ENCODE assay signal across 21 cellular contexts in the genomic region with DNA sequence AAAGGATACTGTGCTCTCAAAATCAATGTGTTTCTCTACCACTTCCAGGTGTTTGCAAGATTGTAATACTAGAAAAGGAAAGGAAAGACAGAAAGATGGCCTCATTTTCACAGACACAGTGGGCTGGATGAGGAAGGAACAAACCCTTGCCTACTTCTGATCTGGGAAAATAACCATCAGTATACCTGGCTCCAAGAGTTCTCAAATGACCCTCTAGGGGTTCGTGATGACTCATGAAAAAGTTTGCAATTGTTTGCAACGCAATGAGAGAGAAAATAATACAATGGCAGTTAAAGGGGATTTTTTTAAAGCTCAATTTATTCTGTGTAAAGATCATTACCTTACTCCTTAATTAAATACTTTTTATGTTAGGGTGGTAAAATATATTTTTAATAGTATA.
"Had no signal": no experiment of that assay in that cellular context is flagged by ENCODE, and none has a peak within 500 bp of the region (broad histone marks: within the 10 kb centered on the region; RNA-seq: fewer than 3 reads in every experiment).

No MANE protein-coding gene starts in this region.

- H3K4me1 Mint-ChIP-seq: activated CD4-positive, alpha-beta T cell treated with anti-CD3 and anti-CD28 coated beads for 36 hours; neural crest cell had no signal

- H3K36me3 ChIP-seq: cardiac muscle cell, ovary, tibial nerve had no signal

- H3K36me3 Mint-ChIP-seq: activated naive CD4-positive, alpha-beta T cell treated with anti-CD3 and anti-CD28 coated beads, Interleukin-2, amount 50 U/mL, for 72 hours had no signal

- DNase-seq: activated CD4-positive, alpha-beta T cell treated with anti-CD3 and anti-CD28 coated beads for 36 hours; activated CD4-positive, alpha-beta T cell treated with anti-CD3 and anti-CD28 coated beads, Interleukin-2, amount 50 U/mL, for 48 hours; activated gamma-delta T cell treated with Interleukin-2 at 50 U/mL for 16 hours; dorsolateral prefrontal cortex; hypothalamus; ovary; psoas muscle; right cardiac atrium had no signal

- H3K4me1 ChIP-seq: psoas muscle had no signal

- FAIRE-seq: frontal cortex, keratinocyte, TTC549, urothelium cell line had no signal

- H3K27ac Mint-ChIP-seq: activated CD4-positive, alpha-beta T cell treated with anti-CD3 and anti-CD28 coated beads for 36 hours; activated naive CD4-positive, alpha-beta T cell treated with anti-CD3 and anti-CD28 coated beads, Interleukin-2, amount 50 U/mL, for 72 hours; stimulated activated naive CD8-positive, alpha-beta T cell treated with anti-CD3 and anti-CD28 coated beads, Interleukin-15, Interleukin-2, amounts not matched to agents 100 ng/mL and 50 ng/mL, for 24 hours; T-helper 2 cell treated with Interferon-gamma antibody and Interleukin-4, amounts not matched to agents 5 μg/mL and 100 μg/mL, for 36 hours; WTC11 had no signal

- ATAC-seq: activated CD4-positive, alpha-beta T cell treated with anti-CD3 and anti-CD28 coated beads for 36 hours; activated naive CD4-positive, alpha-beta T cell treated with anti-CD3 and anti-CD28 coated beads, Interleukin-2, amount 50 U/mL, for 72 hours; left lobe of liver; psoas muscle; right cardiac atrium; WTC11 had no signal

- H3K27ac ChIP-seq: cardiac muscle cell, dorsolateral prefrontal cortex, ovary, psoas muscle, skin epidermis, tibial nerve had no signal

- H3K4me3 Mint-ChIP-seq: activated CD4-positive, alpha-beta T cell treated with anti-CD3 and anti-CD28 coated beads for 36 hours; neural crest cell; stimulated activated naive CD8-positive, alpha-beta T cell treated with anti-CD3 and anti-CD28 coated beads, Interleukin-15, Interleukin-2, amounts not matched to agents 100 ng/mL and 50 ng/mL, for 24 hours; T-helper 2 cell treated with Interferon-gamma antibody and Interleukin-4, amounts not matched to agents 5 μg/mL and 100 μg/mL, for 36 hours; WTC11 had no signal

- H3K4me3 ChIP-seq: cardiac muscle cell, dorsolateral prefrontal cortex, ovary, psoas muscle, skin epidermis, tibial nerve had no signal

- H3K9me3 ChIP-seq: ovary, psoas muscle, tibial nerve had no signal

- H3K27me3 ChIP-seq: cardiac muscle cell, ovary, tibial nerve had no signal
